8 cellular contexts compared by ENCODE assay signal in the genomic region with DNA sequence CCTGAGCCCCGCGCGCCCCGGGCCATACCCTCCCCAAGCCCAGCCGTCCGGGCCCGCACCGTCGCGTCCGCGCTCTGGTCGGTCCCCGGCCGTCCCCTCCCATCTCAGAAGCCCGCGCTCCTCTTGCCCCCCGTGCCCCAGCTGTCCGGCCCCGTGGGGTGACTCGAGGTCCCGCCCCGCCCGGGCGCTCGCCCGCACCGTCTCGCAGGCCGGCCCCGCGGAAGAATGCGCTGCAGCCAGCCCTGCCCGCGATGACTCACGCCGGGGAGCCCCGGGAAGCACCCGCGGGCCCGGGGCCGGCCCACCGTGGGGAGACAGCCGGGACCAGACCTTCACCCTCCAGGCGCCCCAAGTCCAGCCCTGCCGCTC. TPM values are rescaled to one million over a fixed set of nuclear protein-coding genes. Genes with fewer than 3 reads are reported as not detected.
DNase-seq lines count a peak whose midpoint lies in the region; ATAC-seq and TF ChIP-seq lines count a peak whose summit lies in the region.

No MANE protein-coding gene starts in this region.

- intact Hi-C loops in posterior vena cava (cut with DNase I) = no loop called here

- peaks cover 14% of the 10 kb centered on the region; the same call in 1 of the 2 replicates for H3K36me3 Mint-ChIP-seq in HFFc6 (ENCODE audit: low read depth)
- no peaks in the 10 kb centered on the region for H3K36me3 Mint-ChIP-seq in activated CD4-positive, alpha-beta memory T cell treated with anti-CD3 and anti-CD28 coated beads, Interleukin-2, amount 10 ng/mL, durations not matched to agents 7 days and 5 days (ENCODE audit: low read depth)

- peak overlapping the region; percentile 88; the same call in 1 of the 2 replicates for H3K4me3 Mint-ChIP-seq in HFFc6
- H3K4me3 Mint-ChIP-seq in activated CD4-positive, alpha-beta memory T cell treated with anti-CD3 and anti-CD28 coated beads, Interleukin-2, amount 10 ng/mL, durations not matched to agents 7 days and 5 days = no peak overlapping the region

- H3K9me3 Mint-ChIP-seq in HFFc6 = no peaks in the 10 kb centered on the region
- no peaks in the 10 kb centered on the region for H3K9me3 Mint-ChIP-seq in activated CD4-positive, alpha-beta memory T cell treated with anti-CD3 and anti-CD28 coated beads, Interleukin-2, amount 10 ng/mL, durations not matched to agents 7 days and 5 days

- H3K27me3 Mint-ChIP-seq in HFFc6 (ENCODE audit: insufficient read depth) = peaks cover 5% of the 10 kb centered on the region
- peaks cover 22% of the 10 kb centered on the region for H3K27me3 Mint-ChIP-seq in activated CD4-positive, alpha-beta memory T cell treated with anti-CD3 and anti-CD28 coated beads, Interleukin-2, amount 10 ng/mL, durations not matched to agents 7 days and 5 days

- H3K4me1 Mint-ChIP-seq in HFFc6 (ENCODE audit: low read depth) = peaks cover 35% of the 10 kb centered on the region
- H3K4me1 Mint-ChIP-seq in activated CD4-positive, alpha-beta memory T cell treated with anti-CD3 and anti-CD28 coated beads, Interleukin-2, amount 10 ng/mL, durations not matched to agents 7 days and 5 days = peaks cover 43% of the 10 kb centered on the region

- DNase-seq in 8988T (peak; percentile 89), HFFc6 (peak; percentile 68), fibroblast of peridontal ligament (ENCODE audit: extremely low read depth) (peak; percentile 61), posterior vena cava (ENCODE audit: low spot score) (peak; percentile 91), COR-L47 (lab: John Stamatoyannopoulos, UW) (no peak)
- DNase-seq in activated CD4-positive, alpha-beta memory T cell treated with anti-CD3 and anti-CD28 coated beads, Interleukin-2, amount 10 ng/mL, durations not matched to agents 7 days and 5 days = peak; percentile 61
- DNase-seq in effector CD8-positive, alpha-beta T cell (lab: John Stamatoyannopoulos, UW) = no peak

- ATAC-seq in GM21723 (IDR thresholded peaks at IDR 0.05; ENCODE audit: unreplicated experiment) = no peak

- peak overlapping the region; percentile 96 for H3K27ac Mint-ChIP-seq in HFFc6
- H3K27ac Mint-ChIP-seq in activated CD4-positive, alpha-beta memory T cell treated with anti-CD3 and anti-CD28 coated beads, Interleukin-2, amount 10 ng/mL, durations not matched to agents 7 days and 5 days = no peak overlapping the region

- POLR2A ChIA-PET in activated CD4-positive, alpha-beta memory T cell treated with anti-CD3 and anti-CD28 coated beads, Interleukin-2, amount 10 ng/mL, durations not matched to agents 7 days and 5 days (lab: Charles Lee) = interaction anchor here (1.0 to 3.9 kb wide), 9 partner anchors 10 to 230 kb away, joined by 3 to 22 read pairs (median 4); partner anchors contain the start of genes CDKN1C and KCNQ1OT1

- no peak for TF ChIP-seq CTCF in HFFc6 (IDR thresholded peaks at IDR 0.05)

- CTCF ChIA-PET in activated CD4-positive, alpha-beta memory T cell treated with anti-CD3 and anti-CD28 coated beads, Interleukin-2, amount 10 ng/mL, durations not matched to agents 7 days and 5 days (lab: Charles Lee) = interaction anchor here (0.6 to 3.7 kb wide), 14 partner anchors 9 to 468 kb away, joined by 3 to 41 read pairs (median 4); no protein-coding TSS in a partner anchor

RNA-seq across cellular contexts. Expression of gene PHLDA2, which starts 0.3 kb away (rescaled TPM):
- 100 to 1,000 TPM; 102 to 149 (median 125) TPM for total RNA-seq in HFFc6 (2021; fragmentation: NEBNext Ultra II Directional; extraction: Animal tissue kit (Norgen Biotek cat#: 25700))
- total RNA-seq in activated CD4-positive, alpha-beta memory T cell treated with anti-CD3 and anti-CD28 coated beads, Interleukin-2, amount 10 ng/mL, durations not matched to agents 7 days and 5 days = 1 to 10 TPM; 3.7 to 5.0 TPM
- total RNA-seq in posterior vena cava = 1 to 10 TPM; 4.6 to 8.1 TPM

RNA-seq across cellular contexts. Expression of gene CDKN1C, which starts 43.9 kb away (rescaled TPM):
- total RNA-seq in HFFc6 (2021; fragmentation: NEBNext Ultra II Directional; extraction: Animal tissue kit (Norgen Biotek cat#: 25700)) = under 1 TPM in 2 of 6 experiments, not detected in 4; 0.17 to 0.24 TPM
- total RNA-seq in activated CD4-positive, alpha-beta memory T cell treated with anti-CD3 and anti-CD28 coated beads, Interleukin-2, amount 10 ng/mL, durations not matched to agents 7 days and 5 days = under 1 TPM; 0.55 to 0.60 TPM
- 10 to 100 TPM; 23.6 to 58.8 TPM for total RNA-seq in posterior vena cava

Comparison
In these comparisons a context has a peak if more than half of its experiments do, and no peak if none do; other contexts are left out.
1. DNase-seq: peak in 8988T (single experiment), HFFc6 (single experiment), activated CD4-positive, alpha-beta memory T cell treated with anti-CD3 and anti-CD28 coated beads, Interleukin-2, amount 10 ng/mL, durations not matched to agents 7 days and 5 days (single experiment), fibroblast of peridontal ligament (single experiment) and posterior vena cava (single experiment); none in COR-L47 (single experiment) and effector CD8-positive, alpha-beta T cell (single experiment).
2. RNA of gene PHLDA2, which starts 0.3 kb away (total RNA-seq): 102 to 149 TPM in HFFc6; 4.6 to 8.1 TPM in posterior vena cava and 3.7 to 5.0 TPM in activated CD4-positive, alpha-beta memory T cell treated with anti-CD3 and anti-CD28 coated beads, Interleukin-2, amount 10 ng/mL, durations not matched to agents 7 days and 5 days; every median in the first group is over 10 times any median in the second.
3. RNA of gene CDKN1C, which starts 43.9 kb away (total RNA-seq): 23.6 to 58.8 TPM in posterior vena cava; 0.55 to 0.60 TPM in activated CD4-positive, alpha-beta memory T cell treated with anti-CD3 and anti-CD28 coated beads, Interleukin-2, amount 10 ng/mL, durations not matched to agents 7 days and 5 days and 0.17 to 0.24 TPM in HFFc6; every median in the first group is over 10 times any median in the second.